In genomic region chr4:90419124-90419711, GRCh38 we compare ENCODE assay signal across 8 cellular contexts.
DNase-seq lines count a peak whose midpoint lies in the region; ATAC-seq and TF ChIP-seq lines count a peak whose summit lies in the region.

No MANE protein-coding gene starts in this region.

- peak; percentile 89 for ATAC-seq in GM18499 (IDR thresholded peaks at IDR 0.05; ENCODE audit: insufficient read depth, unreplicated experiment)
- ATAC-seq in HG02763 (IDR thresholded peaks at IDR 0.05; ENCODE audit: unreplicated experiment), result peak; percentile 82
- ATAC-seq in HG03095 (IDR thresholded peaks at IDR 0.05; ENCODE audit: unreplicated experiment), result no peak

- TF ChIP-seq CTCF in astrocyte of the cerebellum (IDR thresholded peaks at IDR 0.05; ENCODE audit: low read depth, low read length, missing control alignments), result peak; percentile 35

- peak; percentile 6 for DNase-seq in AG20443 (ENCODE audit: low spot score)
- DNase-seq in NCI-H1417 treated with DMSO at 0.1 percent for 48 hours (lab: John Stamatoyannopoulos, UW), result peak; percentile 41
- DNase-seq in astrocyte of the cerebellum (ENCODE audit: low read depth), result peak; percentile 43
- peak; percentile 67 for DNase-seq in left kidney (ENCODE audit: low read depth, low spot score)
- DNase-seq in UCSD-AML1 (lab: John Stamatoyannopoulos, UW; ENCODE audit: unreplicated experiment), result no peak

- in situ Hi-C loops in astrocyte of the cerebellum (cut with HindIII; ENCODE audit: low sequenced_read_pairs), result no loop called here

- no peak overlapping the region for H3K4me3 ChIP-seq in astrocyte of the cerebellum (ENCODE audit: low read depth, low read length)
